ENCODE assay signal across 14 cellular contexts in the genomic region with DNA sequence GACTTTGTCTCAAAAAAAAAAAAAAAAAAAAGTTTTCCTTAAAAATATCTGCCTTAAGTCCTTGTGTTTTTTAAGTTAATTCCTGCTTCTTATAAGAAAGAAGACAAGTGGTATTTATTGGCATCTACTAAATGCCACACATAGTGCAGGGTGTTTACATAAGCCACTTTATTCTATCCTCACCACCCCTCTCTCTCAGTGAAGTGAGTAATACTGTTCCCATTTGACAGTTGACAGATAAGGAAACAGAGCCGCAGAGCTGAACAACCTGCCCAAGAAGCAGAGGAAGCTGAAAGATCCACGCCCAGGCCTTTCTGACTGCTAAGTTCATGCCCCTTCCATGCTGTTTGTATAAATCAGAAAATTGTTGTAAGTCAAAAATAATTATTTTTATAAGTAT. TPM values are rescaled to one million over a fixed set of nuclear protein-coding genes. Genes with fewer than 3 reads are reported as not detected.
DNase-seq lines count a peak whose midpoint lies in the region; ATAC-seq, FAIRE-seq and TF ChIP-seq lines count a peak whose summit lies in the region.
"Had no signal": no experiment of that assay in that cellular context is flagged by ENCODE, and none has a peak within 500 bp of the region (broad histone marks: within the 10 kb centered on the region; RNA-seq: fewer than 3 reads in every experiment).

No MANE protein-coding gene starts in this region.

- no peak for TF ChIP-seq RAD21 in HepG2 (CRISPR knock-in tag; IDR thresholded peaks at IDR 0.05)

- no peak for TF ChIP-seq EP300 in HepG2 (IDR thresholded peaks at IDR 0.05; ENCODE audit: low read depth in 2 of 2, low read length in 2 of 2)
- no peak for TF ChIP-seq EP300 in HepG2 (CRISPR knock-in tag; IDR thresholded peaks at IDR 0.05; ENCODE audit: borderline replicate concordance)

- intact Hi-C loops in right lobe of liver (cut with DNase I) (no loop called here), HepG2 (cut with micrococcal nuclease; ENCODE audit: unreplicated experiment) (no loop called here), left ventricle myocardium superior (cut with micrococcal nuclease) (no loop called here)
- intact Hi-C loops in activated T-helper 1 cell treated with anti-CD3 and anti-CD28 coated beads, Interleukin-12 subunit alpha, Interleukin-12 subunit beta, Interleukin-2, Interleukin-4 antibody, amounts not matched to agents 30 ng/mL and 10 ng/mL and 1 ng/mL, durations not matched to agents 14 hours and 24 hours and 36 hours (cut with micrococcal nuclease): no loop called here

- no peak overlapping the region for H3K27ac Mint-ChIP-seq in activated T-helper 1 cell treated with anti-CD3 and anti-CD28 coated beads, Interleukin-12 subunit alpha, Interleukin-12 subunit beta, Interleukin-2, Interleukin-4 antibody, amounts not matched to agents 30 ng/mL and 10 ng/mL and 1 ng/mL, durations not matched to agents 14 hours and 24 hours and 36 hours
- H3K27ac Mint-ChIP-seq: activated naive CD8-positive, alpha-beta T cell treated with anti-CD3 and anti-CD28 coated beads, Interleukin-2, amount 10 ng/mL, durations not matched to agents 7 days and 5 days had no signal

- H3K4me1 ChIP-seq in right lobe of liver (peaks cover 0 to 39% (median 23%) of the 10 kb centered on the region in 4 donors), HepG2 (ENCODE audit: insufficient read depth, low read length) (peaks cover 27% of the 10 kb centered on the region)

- H3K9me3 ChIP-seq in right lobe of liver (no peaks in the 10 kb centered on the region), HepG2 (ENCODE audit: low read length) (no peaks in the 10 kb centered on the region)
- H3K9me3 ChIP-seq: Peyer's patch had no signal

- FAIRE-seq in HepG2 (lab: Jason Lieb, UNC): no peak
- FAIRE-seq: keratinocyte had no signal

- TF ChIP-seq CTCF in right lobe of liver (IDR thresholded peaks at IDR 0.05) (no peak), HepG2 (CRISPR knock-in tag; IDR thresholded peaks at IDR 0.05) (no peak)

- 53% methylated on average over 2 of the region's 2 CpGs for WGBS in right lobe of liver (ENCODE audit: insufficient coverage, low coverage, low lambda C conversion rate, missing lambda C conversion rate)
- WGBS in HepG2 (ENCODE audit: low lambda C conversion rate): 85% methylated on average over 2 of the region's 2 CpGs

- in situ Hi-C loops in HepG2 (cut with HindIII; ENCODE audit: extremely low pct_ligation_motif_present, low pct_unique_long_range_greater_than_20kb): no loop called here

- H3K4me3 ChIP-seq in right lobe of liver (no peak overlapping the region), HepG2 (replicated peaks in 1 of 3; ENCODE audit: insufficient read depth in 1 of 3, low read depth in 2 of 3, low read length in 3 of 3) (no peak overlapping the region)
- H3K4me3 ChIP-seq: Peyer's patch had no signal

- no peaks in the 10 kb centered on the region for H3K27me3 ChIP-seq in right lobe of liver
- H3K27me3 ChIP-seq in HepG2 (ENCODE audit: control insufficient read depth in 1 of 2, insufficient read depth in 2 of 2, low read length in 2 of 2): no peaks in the 10 kb centered on the region
- H3K27me3 ChIP-seq: Peyer's patch had no signal

- H3K27me3 Mint-ChIP-seq in activated T-helper 1 cell treated with anti-CD3 and anti-CD28 coated beads, Interleukin-12 subunit alpha, Interleukin-12 subunit beta, Interleukin-2, Interleukin-4 antibody, amounts not matched to agents 30 ng/mL and 10 ng/mL and 1 ng/mL, durations not matched to agents 14 hours and 24 hours and 36 hours (ENCODE audit: insufficient read depth): no peaks in the 10 kb centered on the region
- H3K27me3 Mint-ChIP-seq: activated naive CD8-positive, alpha-beta T cell treated with anti-CD3 and anti-CD28 coated beads, Interleukin-2, amount 10 ng/mL, durations not matched to agents 7 days and 5 days had no signal

- H4K20me1 ChIP-seq in HepG2 (ENCODE audit: insufficient read depth, low read length): no peaks in the 10 kb centered on the region

- H3K36me3 Mint-ChIP-seq in activated T-helper 1 cell treated with anti-CD3 and anti-CD28 coated beads, Interleukin-12 subunit alpha, Interleukin-12 subunit beta, Interleukin-2, Interleukin-4 antibody, amounts not matched to agents 30 ng/mL and 10 ng/mL and 1 ng/mL, durations not matched to agents 14 hours and 24 hours and 36 hours (ENCODE audit: low read depth): no peaks in the 10 kb centered on the region
- H3K36me3 Mint-ChIP-seq: activated naive CD8-positive, alpha-beta T cell treated with anti-CD3 and anti-CD28 coated beads, Interleukin-2, amount 10 ng/mL, durations not matched to agents 7 days and 5 days had no signal

- POLR2A ChIA-PET in HepG2 (lab: Yijun Ruan, JAX): no interaction called here

- TF ChIP-seq POLR2A in right lobe of liver (IDR thresholded peaks at IDR 0.05): no peak
- no peak for TF ChIP-seq POLR2A in HepG2 (IDR thresholded peaks at IDR 0.05; ENCODE audit: insufficient read depth in 1 of 2, low read depth in 2 of 2, low read length in 2 of 2)

- no peaks in the 10 kb centered on the region for H3K9me3 Mint-ChIP-seq in activated T-helper 1 cell treated with anti-CD3 and anti-CD28 coated beads, Interleukin-12 subunit alpha, Interleukin-12 subunit beta, Interleukin-2, Interleukin-4 antibody, amounts not matched to agents 30 ng/mL and 10 ng/mL and 1 ng/mL, durations not matched to agents 14 hours and 24 hours and 36 hours
- H3K9me3 Mint-ChIP-seq: activated naive CD8-positive, alpha-beta T cell treated with anti-CD3 and anti-CD28 coated beads, Interleukin-2, amount 10 ng/mL, durations not matched to agents 7 days and 5 days had no signal

- H3K27ac ChIP-seq in right lobe of liver: peak overlapping the region in 2 of 3 donors; percentile 96
- no peak overlapping the region for H3K27ac ChIP-seq in HepG2 (ENCODE audit: extremely low read length, insufficient read depth, low read length)
- H3K27ac ChIP-seq: Peyer's patch had no signal

- no peak for DNase-seq in right lobe of liver
- DNase-seq in HepG2 (ENCODE audit: low spot score): no peak
- DNase-seq in activated T-helper 1 cell treated with anti-CD3 and anti-CD28 coated beads, Interleukin-12 subunit alpha, Interleukin-12 subunit beta, Interleukin-2, Interleukin-4 antibody, amounts not matched to agents 30 ng/mL and 10 ng/mL and 1 ng/mL, durations not matched to agents 14 hours and 24 hours and 36 hours (ENCODE audit: low spot score): peak; percentile 11
- no peak for DNase-seq in left ventricle myocardium superior
- no peak for DNase-seq in T-helper 9 cell
- DNase-seq in GM19240 (ENCODE audit: insufficient read length, low spot score): no peak
- DNase-seq: activated CD4-positive, CD25-positive, alpha-beta regulatory T cell; activated naive CD8-positive, alpha-beta T cell treated with anti-CD3 and anti-CD28 coated beads, Interleukin-2, amount 10 ng/mL, durations not matched to agents 7 days and 5 days; GF-D8; NCI-H1930; Peyer's patch had no signal

- no peak overlapping the region for H3K4me2 ChIP-seq in HepG2 (ENCODE audit: low read depth, low read length)

- CTCF ChIA-PET in HepG2 (lab: Yijun Ruan, JAX; ENCODE audit: low intra/inter-chr PET ratio, low total read pairs): no interaction called here

- H3K36me3 ChIP-seq in right lobe of liver (peaks cover 0 to 5% (median 0%) of the 10 kb centered on the region in 4 donors), HepG2 (replicated peaks in 1 of 2; ENCODE audit: control insufficient read depth in 1 of 2, insufficient read depth in 2 of 2, low read length in 2 of 2) (no peaks in the 10 kb centered on the region)

- H3K9ac ChIP-seq in HepG2 (ENCODE audit: insufficient read depth, low read depth, low read length): no peak overlapping the region

- peaks cover 29% of the 10 kb centered on the region for H3K4me1 Mint-ChIP-seq in activated T-helper 1 cell treated with anti-CD3 and anti-CD28 coated beads, Interleukin-12 subunit alpha, Interleukin-12 subunit beta, Interleukin-2, Interleukin-4 antibody, amounts not matched to agents 30 ng/mL and 10 ng/mL and 1 ng/mL, durations not matched to agents 14 hours and 24 hours and 36 hours (ENCODE audit: low read depth)

- H2AFZ ChIP-seq in HepG2 (ENCODE audit: low read length): no peak overlapping the region

- no peaks in the 10 kb centered on the region for H3K79me2 ChIP-seq in HepG2 (ENCODE audit: insufficient read depth, low read length)

- no peak overlapping the region for H3K4me3 Mint-ChIP-seq in activated T-helper 1 cell treated with anti-CD3 and anti-CD28 coated beads, Interleukin-12 subunit alpha, Interleukin-12 subunit beta, Interleukin-2, Interleukin-4 antibody, amounts not matched to agents 30 ng/mL and 10 ng/mL and 1 ng/mL, durations not matched to agents 14 hours and 24 hours and 36 hours
- H3K4me3 Mint-ChIP-seq: activated naive CD8-positive, alpha-beta T cell treated with anti-CD3 and anti-CD28 coated beads, Interleukin-2, amount 10 ng/mL, durations not matched to agents 7 days and 5 days had no signal

- ATAC-seq in right lobe of liver (peak in 1 of 4 donors; percentile 11), HepG2 (no peak), left ventricle myocardium superior (peak; percentile 80), GM21447 (IDR thresholded peaks at IDR 0.05; ENCODE audit: unreplicated experiment) (no peak), HG03139 (IDR thresholded peaks at IDR 0.05; ENCODE audit: unreplicated experiment) (no peak)

- no TSS peak for BruUV-seq in HepG2 (replicated peaks; lab: Mats Ljungman, UMichigan)

RNA-seq across cellular contexts. Expression of a gene that starts 54.1 kb away (rescaled TPM):
- total RNA-seq in right lobe of liver (10 to 100 TPM; 38.8 to 76.5 (median 50.6) TPM), HepG2 (2016; rRNA removed; fragmentation: Illumina TruSeq; extraction: Trizol) (59.4 and 98.7 TPM in 2 replicates), left ventricle myocardium superior (808 TPM)
- total RNA-seq in HepG2 (2016; cell fraction: cytosol; rRNA removed; fragmentation: Illumina TruSeq; extraction: Trizol; ENCODE audit: low read depth): 9.8 and 11.3 TPM in 2 replicates
- total RNA-seq in HepG2 (2016; cell fraction: insoluble cytoplasmic fraction; rRNA removed; fragmentation: Illumina TruSeq; extraction: Trizol): 58.9 and 89.3 TPM in 2 replicates
- 46.0 and 48.9 TPM in 2 replicates for total RNA-seq in HepG2 (2016; cell fraction: membrane; rRNA removed; fragmentation: Illumina TruSeq; extraction: Trizol)
- total RNA-seq in HepG2 (2016; cell fraction: nucleus; rRNA removed; fragmentation: Illumina TruSeq; extraction: Trizol): 51.3 and 54.7 TPM in 2 replicates
- polyA plus RNA-seq in HepG2 (2011; rRNA removed): 68.6 and 92.7 TPM in 2 replicates
- 71.2 and 78.6 TPM in 2 replicates for polyA plus RNA-seq in HepG2 (2011; cell fraction: cytosol; rRNA removed)
- 66.0 and 78.5 TPM in 2 replicates for polyA plus RNA-seq in HepG2 (2011; cell fraction: nucleus; rRNA removed)
- 35.3 and 56.8 TPM in 2 replicates for polyA plus RNA-seq in HepG2 (2012)
- 4.3 and 5.3 TPM in 2 replicates for polyA plus RNA-seq in HepG2 (2016; cell fraction: cytosol; fragmentation: Illumina TruSeq; extraction: Trizol; ENCODE audit: low read depth)
- polyA plus RNA-seq in HepG2 (2016; cell fraction: insoluble cytoplasmic fraction; fragmentation: Illumina TruSeq; extraction: Trizol; ENCODE audit: low read depth): 63.3 and 64.1 TPM in 2 replicates
- polyA plus RNA-seq in HepG2 (2016; cell fraction: membrane; fragmentation: Illumina TruSeq; extraction: Trizol; ENCODE audit: low read depth): 17.7 and 19.0 TPM in 2 replicates
- polyA plus RNA-seq in HepG2 (2016; cell fraction: nucleus; fragmentation: Illumina TruSeq; extraction: Trizol; ENCODE audit: insufficient read depth, low read depth): 43.5 and 44.5 TPM in 2 replicates
- polyA minus RNA-seq in HepG2 (2011; rRNA and poly(A)+ RNA removed; ENCODE audit: low replicate concordance): 156 and 220 TPM in 2 replicates
- 57.6 and 88.5 TPM in 2 replicates for polyA minus RNA-seq in HepG2 (2011; cell fraction: cytosol; rRNA and poly(A)+ RNA removed)
- polyA minus RNA-seq in HepG2 (2011; cell fraction: nucleus; rRNA and poly(A)+ RNA removed): 98.6 and 111 TPM in 2 replicates
- 14.2 TPM in 2 replicates for total RNA-seq in activated T-helper 1 cell treated with anti-CD3 and anti-CD28 coated beads, Interleukin-12 subunit alpha, Interleukin-12 subunit beta, Interleukin-2, Interleukin-4 antibody, amounts not matched to agents 30 ng/mL and 10 ng/mL and 1 ng/mL, durations not matched to agents 14 hours and 24 hours and 36 hours
